9 cellular contexts compared by ENCODE assay signal in genomic region chr7:2104716-2105115, GRCh38.
A peak's percentile ranks its signal among the peaks of the same experiment; 100 is the strongest.
DNase-seq lines count a peak whose midpoint lies in the region; ATAC-seq and TF ChIP-seq lines count a peak whose summit lies in the region.
"Had no signal": no experiment of that assay in that cellular context is flagged by ENCODE, and none has a peak within 500 bp of the region (broad histone marks: within the 10 kb centered on the region; RNA-seq: fewer than 3 reads in every experiment).

No MANE protein-coding gene starts in this region.

- peak overlapping the region; percentile 35 for H3K9ac ChIP-seq in adipocyte (ENCODE audit: low read length)

- H3K4me3 ChIP-seq in heart right ventricle (no peak overlapping the region), adipocyte (ENCODE audit: low read length) (no peak overlapping the region), mesodermal cell (ENCODE audit: extremely low read depth, insufficient read depth, low read length, poor library complexity, severe bottlenecking) (no peak overlapping the region), vagina (peak overlapping the region in 1 of 2 donors; percentile 26)

- TF ChIP-seq POLR2A in vagina (IDR thresholded peaks at IDR 0.05): no peak

- H3K27me3 ChIP-seq in heart right ventricle: no peaks in the 10 kb centered on the region
- H3K27me3 ChIP-seq in adipocyte (replicated peaks; ENCODE audit: control insufficient read depth, insufficient read depth, low read length): no peaks in the 10 kb centered on the region
- no peaks in the 10 kb centered on the region for H3K27me3 ChIP-seq in vagina

- 46 to 70% methylated on average over 14 of the region's 14 CpGs for WGBS in heart right ventricle, 2 donors
- 86 to 93% methylated on average over 13 to 14 of the region's 14 CpGs for WGBS in mesodermal cell (ENCODE audit: insufficient coverage in 2 of 2), 2 experiments

- H3K36me3 ChIP-seq in heart right ventricle (peaks cover 0 to 3% (median 0%) of the 10 kb centered on the region in 9 donors), adipocyte (ENCODE audit: control insufficient read depth, insufficient read depth, low read length, severe bottlenecking) (no peaks in the 10 kb centered on the region), mesodermal cell (ENCODE audit: control insufficient read depth, insufficient read depth, low read length) (no peaks in the 10 kb centered on the region), vagina (no peaks in the 10 kb centered on the region)

- peak overlapping the region in 7 of 10 donors; percentile 7 to 56 (median 35) for H3K27ac ChIP-seq in heart right ventricle
- H3K27ac ChIP-seq in mesodermal cell (ENCODE audit: low read depth, low read length, severe bottlenecking): peak overlapping the region; percentile 62
- peak overlapping the region; percentile 74 for H3K27ac ChIP-seq in vagina

- ATAC-seq in heart right ventricle (peak in 3 of 8 donors; percentile 10 to 43 (median 17)), HG03432 (IDR thresholded peaks at IDR 0.05; ENCODE audit: unreplicated experiment) (no peak)

- no peaks in the 10 kb centered on the region for H3K9me3 ChIP-seq in heart right ventricle
- H3K9me3 ChIP-seq in adipocyte (ENCODE audit: control insufficient read depth, low read length): no peaks in the 10 kb centered on the region
- no peaks in the 10 kb centered on the region for H3K9me3 ChIP-seq in mesodermal cell (ENCODE audit: control insufficient read depth, low read length)
- H3K9me3 ChIP-seq in vagina: no peaks in the 10 kb centered on the region

- DNase-seq in heart right ventricle (no peak), cardiac septum (ENCODE audit: low spot score) (no peak), adipocyte (ENCODE audit: low read depth) (no peak), vagina (ENCODE audit: extremely low spot score in 2 of 2) (peak in 1 of 2 donors; percentile 92), NCI-H1436 treated with DMSO at 0.1 percent for 48 hours (lab: John Stamatoyannopoulos, UW) (no peak), NCI-H510A (lab: John Stamatoyannopoulos, UW) (no peak)
- DNase-seq: cortex of kidney had no signal

- TF ChIP-seq CTCF in heart right ventricle (IDR thresholded peaks at IDR 0.05) (no peak), vagina (IDR thresholded peaks at IDR 0.05) (no peak)

- H3K4me1 ChIP-seq in heart right ventricle (peaks cover 6 to 50% (median 34%) of the 10 kb centered on the region in 9 donors), adipocyte (ENCODE audit: control insufficient read depth, insufficient read depth, low read length) (peaks cover 25% of the 10 kb centered on the region), mesodermal cell (ENCODE audit: control insufficient read depth, insufficient read depth, low read length, poor library complexity, severe bottlenecking) (peaks cover 43% of the 10 kb centered on the region), vagina (peaks cover 34% of the 10 kb centered on the region)

- intact Hi-C loops in heart right ventricle (cut with DNase I) (loop anchor here in 9 of 10 donors (2.0 to 10.0 kb wide), 6 partner anchors 90 to 103 kb away; no protein-coding TSS in a partner anchor), cardiac septum (cut with DNase I) (loop anchor here (2.0 to 5.0 kb wide), 2 partner anchors 73 to 104 kb away; no protein-coding TSS in a partner anchor), vagina (cut with DNase I) (no loop called here)
